ENCODE assay signal across 19 cellular contexts in genomic region chr5:62385816-62386400, GRCh38. TPM values are rescaled to one million over a fixed set of nuclear protein-coding genes. Genes with fewer than 3 reads are reported as not detected.
DNase-seq lines count a peak whose midpoint lies in the region; ATAC-seq and TF ChIP-seq lines count a peak whose summit lies in the region.
"Had no signal": no experiment of that assay in that cellular context is flagged by ENCODE, and none has a peak within 500 bp of the region (broad histone marks: within the 10 kb centered on the region; RNA-seq: fewer than 3 reads in every experiment).

No MANE protein-coding gene starts in this region.

- ATAC-seq in activated CD8-positive, alpha-beta T cell treated with anti-CD3 and anti-CD28 coated beads for 36 hours, result no peak
- ATAC-seq in activated CD8-positive, alpha-beta T cell treated with anti-CD3 and anti-CD28 coated beads, Interleukin-2, amount 10 ng/mL, durations not matched to agents 7 days and 5 days, result no peak
- ATAC-seq: activated naive CD4-positive, alpha-beta T cell treated with anti-CD3 and anti-CD28 coated beads, Interleukin-2, amount 50 U/mL, for 72 hours; left lobe of liver; T-helper 17 cell had no signal

- 67 to 74% methylated on average over 2 of the region's 2 CpGs for WGBS in esophagus squamous epithelium, 2 donors
- 84% methylated on average over 2 of the region's 2 CpGs for WGBS in suprapubic skin

- peak overlapping the region; percentile 51 for H3K27ac Mint-ChIP-seq in activated CD8-positive, alpha-beta T cell treated with anti-CD3 and anti-CD28 coated beads for 36 hours
- H3K27ac Mint-ChIP-seq in activated CD8-positive, alpha-beta T cell treated with anti-CD3 and anti-CD28 coated beads, Interleukin-2, amount 10 ng/mL, durations not matched to agents 7 days and 5 days, result no peak overlapping the region
- H3K27ac Mint-ChIP-seq in activated T-helper 1 cell treated with anti-CD3 and anti-CD28 coated beads, Interleukin-12 subunit alpha, Interleukin-12 subunit beta, Interleukin-2, Interleukin-4 antibody, amounts not matched to agents 30 ng/mL and 10 ng/mL and 1 ng/mL, durations not matched to agents 14 hours and 24 hours and 36 hours, result peak overlapping the region; percentile 23

- H3K4me3 ChIP-seq in esophagus squamous epithelium (no peak overlapping the region), suprapubic skin (no peak overlapping the region), SJCRH30 (no peak overlapping the region)
- H3K4me3 ChIP-seq: Peyer's patch, upper lobe of left lung had no signal

- TF ChIP-seq CTCF in activated CD8-positive, alpha-beta T cell treated with anti-CD3 and anti-CD28 coated beads for 36 hours (IDR thresholded peaks at IDR 0.05), result no peak
- TF ChIP-seq CTCF in esophagus squamous epithelium (IDR thresholded peaks at IDR 0.05) (no peak), suprapubic skin (IDR thresholded peaks at IDR 0.05) (no peak)

- H3K36me3 Mint-ChIP-seq in activated CD8-positive, alpha-beta T cell treated with anti-CD3 and anti-CD28 coated beads for 36 hours (ENCODE audit: low read depth), result peaks cover 48% of the 10 kb centered on the region
- H3K36me3 Mint-ChIP-seq in activated CD8-positive, alpha-beta T cell treated with anti-CD3 and anti-CD28 coated beads, Interleukin-2, amount 10 ng/mL, durations not matched to agents 7 days and 5 days (ENCODE audit: low read depth), result peaks cover 62% of the 10 kb centered on the region
- H3K36me3 Mint-ChIP-seq in activated T-helper 1 cell treated with anti-CD3 and anti-CD28 coated beads, Interleukin-12 subunit alpha, Interleukin-12 subunit beta, Interleukin-2, Interleukin-4 antibody, amounts not matched to agents 30 ng/mL and 10 ng/mL and 1 ng/mL, durations not matched to agents 14 hours and 24 hours and 36 hours (ENCODE audit: low read depth), result peaks cover 44% of the 10 kb centered on the region

- H3K27me3 ChIP-seq in esophagus squamous epithelium (no peaks in the 10 kb centered on the region), suprapubic skin (no peaks in the 10 kb centered on the region), SJCRH30 (no peaks in the 10 kb centered on the region)
- H3K27me3 ChIP-seq: Peyer's patch, upper lobe of left lung had no signal

- peaks cover 0 to 90% (median 3%) of the 10 kb centered on the region in 3 donors for H3K36me3 ChIP-seq in esophagus squamous epithelium
- H3K36me3 ChIP-seq in suprapubic skin, result peaks cover 68% of the 10 kb centered on the region
- peaks cover 78% of the 10 kb centered on the region for H3K36me3 ChIP-seq in SJCRH30

- H3K4me1 ChIP-seq in esophagus squamous epithelium, result peaks cover 2 to 47% (median 12%) of the 10 kb centered on the region in 3 donors
- no peaks in the 10 kb centered on the region for H3K4me1 ChIP-seq in suprapubic skin
- no peaks in the 10 kb centered on the region for H3K4me1 ChIP-seq in SJCRH30
- H3K4me1 ChIP-seq: Peyer's patch, upper lobe of left lung had no signal

- intact Hi-C loops in activated CD8-positive, alpha-beta T cell treated with anti-CD3 and anti-CD28 coated beads for 36 hours (cut with micrococcal nuclease), result no loop called here
- intact Hi-C loops in activated T-helper 1 cell treated with anti-CD3 and anti-CD28 coated beads, Interleukin-12 subunit alpha, Interleukin-12 subunit beta, Interleukin-2, Interleukin-4 antibody, amounts not matched to agents 30 ng/mL and 10 ng/mL and 1 ng/mL, durations not matched to agents 14 hours and 24 hours and 36 hours (cut with micrococcal nuclease), result loop anchor here (5.0 kb wide), 1 partner anchor 34 kb away; no protein-coding TSS in a partner anchor
- intact Hi-C loops in esophagus squamous epithelium (cut with DNase I), result no loop called here

- H3K4me1 Mint-ChIP-seq in activated CD8-positive, alpha-beta T cell treated with anti-CD3 and anti-CD28 coated beads for 36 hours (ENCODE audit: low read depth), result peaks cover 4% of the 10 kb centered on the region
- H3K4me1 Mint-ChIP-seq in activated CD8-positive, alpha-beta T cell treated with anti-CD3 and anti-CD28 coated beads, Interleukin-2, amount 10 ng/mL, durations not matched to agents 7 days and 5 days (ENCODE audit: low read depth), result peaks cover 5% of the 10 kb centered on the region
- H3K4me1 Mint-ChIP-seq in activated T-helper 1 cell treated with anti-CD3 and anti-CD28 coated beads, Interleukin-12 subunit alpha, Interleukin-12 subunit beta, Interleukin-2, Interleukin-4 antibody, amounts not matched to agents 30 ng/mL and 10 ng/mL and 1 ng/mL, durations not matched to agents 14 hours and 24 hours and 36 hours (ENCODE audit: low read depth), result no peaks in the 10 kb centered on the region

- H3K4me3 Mint-ChIP-seq in activated CD8-positive, alpha-beta T cell treated with anti-CD3 and anti-CD28 coated beads for 36 hours, result no peak overlapping the region
- no peak overlapping the region for H3K4me3 Mint-ChIP-seq in activated CD8-positive, alpha-beta T cell treated with anti-CD3 and anti-CD28 coated beads, Interleukin-2, amount 10 ng/mL, durations not matched to agents 7 days and 5 days
- no peak overlapping the region for H3K4me3 Mint-ChIP-seq in activated T-helper 1 cell treated with anti-CD3 and anti-CD28 coated beads, Interleukin-12 subunit alpha, Interleukin-12 subunit beta, Interleukin-2, Interleukin-4 antibody, amounts not matched to agents 30 ng/mL and 10 ng/mL and 1 ng/mL, durations not matched to agents 14 hours and 24 hours and 36 hours
- H3K4me3 Mint-ChIP-seq: CD4-positive, alpha-beta memory T cell; T-helper 17 cell had no signal

- TF ChIP-seq EP300 in suprapubic skin (IDR thresholded peaks at IDR 0.05), result no peak

- TF ChIP-seq POLR2A in esophagus squamous epithelium (IDR thresholded peaks at IDR 0.05) (no peak), suprapubic skin (IDR thresholded peaks at IDR 0.05) (no peak)

- CTCF ChIA-PET in activated CD8-positive, alpha-beta T cell treated with anti-CD3 and anti-CD28 coated beads for 36 hours (lab: Charles Lee), result interaction anchor here (0.8 to 1.5 kb wide), 3 partner anchors 15 to 30 kb away, joined by 3 read pairs; no protein-coding TSS in a partner anchor
- CTCF ChIA-PET in activated CD8-positive, alpha-beta T cell treated with anti-CD3 and anti-CD28 coated beads, Interleukin-2, amount 10 ng/mL, durations not matched to agents 7 days and 5 days (lab: Charles Lee), result interaction anchor here (1.1 to 2.1 kb wide), 4 partner anchors 16 to 161 kb away, joined by 3 to 8 read pairs (median 4); partner anchors contain the start of gene IPO11

- no peak for DNase-seq in activated CD8-positive, alpha-beta T cell treated with anti-CD3 and anti-CD28 coated beads for 36 hours
- no peak for DNase-seq in activated CD8-positive, alpha-beta T cell treated with anti-CD3 and anti-CD28 coated beads, Interleukin-2, amount 10 ng/mL, durations not matched to agents 7 days and 5 days
- no peak for DNase-seq in activated T-helper 1 cell treated with anti-CD3 and anti-CD28 coated beads, Interleukin-12 subunit alpha, Interleukin-12 subunit beta, Interleukin-2, Interleukin-4 antibody, amounts not matched to agents 30 ng/mL and 10 ng/mL and 1 ng/mL, durations not matched to agents 14 hours and 24 hours and 36 hours (ENCODE audit: low spot score)
- no peak for DNase-seq in esophagus squamous epithelium (lab: John Stamatoyannopoulos, UW)
- DNase-seq in suprapubic skin (ENCODE audit: low spot score in 2 of 2), result no peak
- DNase-seq in DMS53 treated with DMSO at 0.1 percent for 48 hours (lab: John Stamatoyannopoulos, UW; ENCODE audit: unreplicated experiment), result no peak
- DNase-seq in SJCRH30, result no peak
- DNase-seq in NCI-H2171 (lab: John Stamatoyannopoulos, UW), result no peak
- DNase-seq: ACHN; activated CD4-positive, CD25-positive, alpha-beta regulatory T cell; CD4-positive, alpha-beta memory T cell; NCI-H2081 treated with DMSO at 0.1 percent for 48 hours; NCI-H748 treated with DMSO at 0.1 percent for 48 hours; Peyer's patch; stimulated activated naive CD4-positive, alpha-beta T cell; T-helper 17 cell; upper lobe of left lung had no signal

- H3K27ac ChIP-seq in esophagus squamous epithelium (peak overlapping the region; percentile 56 to 79 (median 65)), suprapubic skin (peak overlapping the region; percentile 30), SJCRH30 (no peak overlapping the region)
- H3K27ac ChIP-seq: Peyer's patch, upper lobe of left lung had no signal

- no peaks in the 10 kb centered on the region for H3K9me3 Mint-ChIP-seq in activated CD8-positive, alpha-beta T cell treated with anti-CD3 and anti-CD28 coated beads for 36 hours
- H3K9me3 Mint-ChIP-seq in activated CD8-positive, alpha-beta T cell treated with anti-CD3 and anti-CD28 coated beads, Interleukin-2, amount 10 ng/mL, durations not matched to agents 7 days and 5 days (ENCODE audit: insufficient read depth), result no peaks in the 10 kb centered on the region
- no peaks in the 10 kb centered on the region for H3K9me3 Mint-ChIP-seq in activated T-helper 1 cell treated with anti-CD3 and anti-CD28 coated beads, Interleukin-12 subunit alpha, Interleukin-12 subunit beta, Interleukin-2, Interleukin-4 antibody, amounts not matched to agents 30 ng/mL and 10 ng/mL and 1 ng/mL, durations not matched to agents 14 hours and 24 hours and 36 hours
- H3K9me3 Mint-ChIP-seq: activated naive CD4-positive, alpha-beta T cell treated with anti-CD3 and anti-CD28 coated beads, Interleukin-2, amount 50 U/mL, for 72 hours; CD4-positive, alpha-beta memory T cell had no signal

- H3K9me3 ChIP-seq in esophagus squamous epithelium, result no peaks in the 10 kb centered on the region
- H3K9me3 ChIP-seq in suprapubic skin, result no peaks in the 10 kb centered on the region
- H3K9me3 ChIP-seq in SJCRH30 (replicated peaks), result no peaks in the 10 kb centered on the region
- H3K9me3 ChIP-seq: Peyer's patch, upper lobe of left lung had no signal

- no peaks in the 10 kb centered on the region for H3K27me3 Mint-ChIP-seq in activated CD8-positive, alpha-beta T cell treated with anti-CD3 and anti-CD28 coated beads for 36 hours
- no peaks in the 10 kb centered on the region for H3K27me3 Mint-ChIP-seq in activated CD8-positive, alpha-beta T cell treated with anti-CD3 and anti-CD28 coated beads, Interleukin-2, amount 10 ng/mL, durations not matched to agents 7 days and 5 days (ENCODE audit: low read depth)
- H3K27me3 Mint-ChIP-seq in activated T-helper 1 cell treated with anti-CD3 and anti-CD28 coated beads, Interleukin-12 subunit alpha, Interleukin-12 subunit beta, Interleukin-2, Interleukin-4 antibody, amounts not matched to agents 30 ng/mL and 10 ng/mL and 1 ng/mL, durations not matched to agents 14 hours and 24 hours and 36 hours (ENCODE audit: insufficient read depth), result no peaks in the 10 kb centered on the region
- H3K27me3 Mint-ChIP-seq: CD4-positive, alpha-beta memory T cell; T-helper 17 cell had no signal

- POLR2A ChIA-PET in activated CD8-positive, alpha-beta T cell treated with anti-CD3 and anti-CD28 coated beads for 36 hours (lab: Charles Lee), result interaction anchor here (1.1 to 5.8 kb wide), 2 partner anchors 17 to 22 kb away, joined by 3 to 31 read pairs; partner anchors contain the start of gene DIMT1
- POLR2A ChIA-PET in activated CD8-positive, alpha-beta T cell treated with anti-CD3 and anti-CD28 coated beads, Interleukin-2, amount 10 ng/mL, durations not matched to agents 7 days and 5 days (lab: Charles Lee), result no interaction called here

RNA-seq across cellular contexts. Expression of gene DIMT1, which starts 17.8 kb away (rescaled TPM):
- 10 to 100 TPM; 51.3 to 59.1 TPM for total RNA-seq in activated CD8-positive, alpha-beta T cell treated with anti-CD3 and anti-CD28 coated beads for 36 hours
- total RNA-seq in activated CD8-positive, alpha-beta T cell treated with anti-CD3 and anti-CD28 coated beads, Interleukin-2, amount 10 ng/mL, durations not matched to agents 7 days and 5 days, result 10 to 100 TPM; 24.8 to 28.8 TPM
- 42.4 and 45.0 TPM in 2 replicates for total RNA-seq in activated T-helper 1 cell treated with anti-CD3 and anti-CD28 coated beads, Interleukin-12 subunit alpha, Interleukin-12 subunit beta, Interleukin-2, Interleukin-4 antibody, amounts not matched to agents 30 ng/mL and 10 ng/mL and 1 ng/mL, durations not matched to agents 14 hours and 24 hours and 36 hours
- total RNA-seq in esophagus squamous epithelium (10 to 100 TPM; 18.8 to 38.5 (median 26.8) TPM), suprapubic skin (10 to 100 TPM; 11.7 to 24.8 (median 19.0) TPM)
- total RNA-seq in SJCRH30 (2014; rRNA removed; shearing (Covaris generic)), result 42.0 and 44.3 TPM in 2 replicates

RNA-seq across cellular contexts. Expression of gene IPO11, which starts 26.7 kb away (rescaled TPM):
- 10 to 100 TPM; 59.7 to 61.2 TPM for total RNA-seq in activated CD8-positive, alpha-beta T cell treated with anti-CD3 and anti-CD28 coated beads for 36 hours
- 10 to 100 TPM; 34.8 to 38.9 TPM for total RNA-seq in activated CD8-positive, alpha-beta T cell treated with anti-CD3 and anti-CD28 coated beads, Interleukin-2, amount 10 ng/mL, durations not matched to agents 7 days and 5 days
- 52.5 and 54.2 TPM in 2 replicates for total RNA-seq in activated T-helper 1 cell treated with anti-CD3 and anti-CD28 coated beads, Interleukin-12 subunit alpha, Interleukin-12 subunit beta, Interleukin-2, Interleukin-4 antibody, amounts not matched to agents 30 ng/mL and 10 ng/mL and 1 ng/mL, durations not matched to agents 14 hours and 24 hours and 36 hours
- 10 to 100 TPM in 3 of 4 donors, 1 to 10 TPM in 1; 8.8 to 29.0 (median 20.3) TPM for total RNA-seq in esophagus squamous epithelium
- 10 to 100 TPM; 12.0 to 23.7 (median 20.8) TPM for total RNA-seq in suprapubic skin
- total RNA-seq in SJCRH30 (2014; rRNA removed; shearing (Covaris generic)), result 35.2 and 38.4 TPM in 2 replicates
